Comparison of ENCODE assay signal across 12 cellular contexts in genomic region chr13:32211788-32212187, GRCh38.
DNase-seq lines count a peak whose midpoint lies in the region; ATAC-seq and TF ChIP-seq lines count a peak whose summit lies in the region.
"Had no signal": no experiment of that assay in that cellular context is flagged by ENCODE, and none has a peak within 500 bp of the region (broad histone marks: within the 10 kb centered on the region; RNA-seq: fewer than 3 reads in every experiment).

No MANE protein-coding gene starts in this region.

- H3K9me3 ChIP-seq in osteoblast (ENCODE audit: low read depth, low read length) (no peaks in the 10 kb centered on the region), colonic mucosa (no peaks in the 10 kb centered on the region)

- H3K27me3 Mint-ChIP-seq in natural killer cell treated with Interleukin-12 subunit alpha and Interleukin-12 subunit beta and Interleukin-15 and Interleukin-18, amount 100 ng/mL, for 72 hours: no peaks in the 10 kb centered on the region

- peak overlapping the region; percentile 78 for H3K4me2 ChIP-seq in osteoblast (ENCODE audit: insufficient read depth, low read length)

- H3K9me3 Mint-ChIP-seq in natural killer cell treated with Interleukin-12 subunit alpha and Interleukin-12 subunit beta and Interleukin-15 and Interleukin-18, amount 100 ng/mL, for 72 hours: no peaks in the 10 kb centered on the region
- H3K9me3 Mint-ChIP-seq: CD8-positive, alpha-beta memory T cell; type B pancreatic cell had no signal

- CTCF ChIA-PET in BJ (lab: Yijun Ruan, JAX): interaction anchor here (0.9 kb wide), 1 partner anchor 15 kb away, joined by 3 read pairs; no protein-coding TSS in a partner anchor

- no peak for ATAC-seq in natural killer cell treated with Interleukin-12 subunit alpha and Interleukin-12 subunit beta and Interleukin-15 and Interleukin-18, amount 100 ng/mL, for 72 hours
- ATAC-seq in GM18498 (IDR thresholded peaks at IDR 0.05; ENCODE audit: unreplicated experiment): no peak
- ATAC-seq: esophagus mucosa, left lobe of liver had no signal

- H3K36me3 ChIP-seq in BJ (ENCODE audit: control insufficient read depth, insufficient read depth, low read length) (peaks cover 1% of the 10 kb centered on the region; the same call in 1 of the 2 replicates), osteoblast (ENCODE audit: insufficient read depth, low read length) (no peaks in the 10 kb centered on the region), colonic mucosa (no peaks in the 10 kb centered on the region)

- no peak overlapping the region for H3K4me3 Mint-ChIP-seq in natural killer cell treated with Interleukin-12 subunit alpha and Interleukin-12 subunit beta and Interleukin-15 and Interleukin-18, amount 100 ng/mL, for 72 hours
- H3K4me3 Mint-ChIP-seq: CD8-positive, alpha-beta memory T cell; type B pancreatic cell had no signal

- H3K4me1 Mint-ChIP-seq in natural killer cell treated with Interleukin-12 subunit alpha and Interleukin-12 subunit beta and Interleukin-15 and Interleukin-18, amount 100 ng/mL, for 72 hours (ENCODE audit: low read depth in 2 of 2): no peaks in the 10 kb centered on the region
- H3K4me1 Mint-ChIP-seq: CD8-positive, alpha-beta memory T cell had no signal

- H3K27ac ChIP-seq in osteoblast (ENCODE audit: low read depth, low read length) (peak overlapping the region; percentile 94), colonic mucosa (no peak overlapping the region)

- no peak overlapping the region for H3K9ac ChIP-seq in colonic mucosa (ENCODE audit: low read depth in 2 of 2, low read length in 2 of 2)

- H4K20me1 ChIP-seq in osteoblast (ENCODE audit: insufficient read depth, low read length): no peaks in the 10 kb centered on the region

- H3K4me3 ChIP-seq in BJ (ENCODE audit: low read depth, low read length) (no peak overlapping the region), fibroblast of the aortic adventitia (ENCODE audit: low read depth, low read length) (no peak overlapping the region), osteoblast (ENCODE audit: insufficient read depth, low read length) (peak overlapping the region; percentile 6), colonic mucosa (no peak overlapping the region)

- peak; percentile 99 for DNase-seq in BJ (ENCODE audit: low read depth)
- peak; percentile 77 for DNase-seq in RPMI7951 (ENCODE audit: low read depth)
- DNase-seq in fibroblast of the aortic adventitia (ENCODE audit: low read depth): peak; percentile 95
- peak; percentile 78 for DNase-seq in osteoblast (ENCODE audit: insufficient read length, low spot score, missing footprints)
- no peak for DNase-seq in NCI-H774 (lab: John Stamatoyannopoulos, UW)
- no peak for DNase-seq in natural killer cell treated with Interleukin-12 subunit alpha and Interleukin-12 subunit beta and Interleukin-15 and Interleukin-18, amount 100 ng/mL, for 72 hours (ENCODE audit: low spot score)
- no peak for DNase-seq in colonic mucosa
- DNase-seq: CD8-positive, alpha-beta memory T cell had no signal

- H2AFZ ChIP-seq in osteoblast (ENCODE audit: low read length): peak overlapping the region; percentile 31

- no peak overlapping the region for H3K27ac Mint-ChIP-seq in natural killer cell treated with Interleukin-12 subunit alpha and Interleukin-12 subunit beta and Interleukin-15 and Interleukin-18, amount 100 ng/mL, for 72 hours
- H3K27ac Mint-ChIP-seq: type B pancreatic cell had no signal

- peaks cover 28% of the 10 kb centered on the region for H3K4me1 ChIP-seq in osteoblast (ENCODE audit: insufficient read depth, low read length)
- H3K4me1 ChIP-seq in colonic mucosa: no peaks in the 10 kb centered on the region

- POLR2A ChIA-PET in BJ (lab: Charles Lee): interaction anchor here (0.6 kb wide), 2 partner anchors 14 to 36 kb away, joined by 3 read pairs; no protein-coding TSS in a partner anchor

- intact Hi-C loops in colonic mucosa (cut with DNase I): no loop called here

- H3K79me2 ChIP-seq in osteoblast (ENCODE audit: insufficient read depth, low read length): no peaks in the 10 kb centered on the region

- no peaks in the 10 kb centered on the region for H3K36me3 Mint-ChIP-seq in natural killer cell treated with Interleukin-12 subunit alpha and Interleukin-12 subunit beta and Interleukin-15 and Interleukin-18, amount 100 ng/mL, for 72 hours

- H3K27me3 ChIP-seq in BJ (ENCODE audit: control insufficient read depth, insufficient read depth, low read length) (no peaks in the 10 kb centered on the region), osteoblast (ENCODE audit: insufficient read depth, low read length) (no peaks in the 10 kb centered on the region), colonic mucosa (no peaks in the 10 kb centered on the region)

- TF ChIP-seq CTCF in BJ (IDR thresholded peaks at IDR 0.05; ENCODE audit: insufficient read depth, low read depth, low read length) (no peak), fibroblast of the aortic adventitia (IDR thresholded peaks at IDR 0.05; ENCODE audit: insufficient read depth, low read length) (no peak), osteoblast (IDR thresholded peaks at IDR 0.05; ENCODE audit: extremely low read depth, low read depth, low read length) (no peak), colonic mucosa (IDR thresholded peaks at IDR 0.05) (no peak)

Comparison
In these comparisons a context has a peak if more than half of its experiments do, and no peak if none do; other contexts are left out.
1. DNase-seq: peak in BJ (single experiment), RPMI7951 (single experiment), fibroblast of the aortic adventitia (single experiment) and osteoblast (single experiment); none in NCI-H774 (single experiment), natural killer cell treated with Interleukin-12 subunit alpha and Interleukin-12 subunit beta and Interleukin-15 and Interleukin-18, amount 100 ng/mL, for 72 hours (single experiment) and colonic mucosa (single experiment).